ENCODE assay signal across 25 cellular contexts in the genomic region with DNA sequence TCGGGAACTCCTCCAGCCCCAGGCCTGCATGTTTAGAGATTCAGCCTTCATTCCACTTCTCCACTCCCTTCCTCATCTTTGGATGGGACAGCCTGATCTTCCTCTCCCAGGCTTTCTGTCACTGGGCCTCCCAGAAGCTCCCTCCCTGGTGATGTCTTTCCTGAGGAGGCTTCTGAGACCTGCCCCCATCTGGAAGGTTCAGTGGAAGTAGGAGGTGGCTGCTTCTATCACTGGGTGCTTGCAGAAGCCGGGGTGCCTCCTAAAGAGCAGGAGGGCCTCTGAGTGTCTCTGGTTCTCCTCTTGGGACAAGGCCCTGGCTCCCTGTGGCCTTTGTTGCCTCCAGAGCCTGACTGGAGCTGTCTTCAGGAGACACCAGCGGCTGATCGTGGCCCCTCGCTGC.
"Had no signal": no experiment of that assay in that cellular context is flagged by ENCODE, and none has a peak within 500 bp of the region (broad histone marks: within the 10 kb centered on the region; RNA-seq: fewer than 3 reads in every experiment).

No MANE protein-coding gene starts in this region.

- H3K36me3 ChIP-seq: neutrophil, ovary, right lobe of liver, sigmoid colon, stomach, tibial artery, transverse colon, upper lobe of right lung, uterus had no signal

- H3K27ac ChIP-seq: neutrophil, ovary, parathyroid adenoma, psoas muscle, right lobe of liver, sigmoid colon, stomach, testis, tibial artery, transverse colon, upper lobe of right lung, uterus had no signal

- ATAC-seq: naive thymus-derived CD8-positive, alpha-beta T cell; natural killer cell treated with Interleukin-12 subunit alpha and Interleukin-12 subunit beta and Interleukin-15 and Interleukin-18, amount 100 ng/mL, for 72 hours; psoas muscle; right cardiac atrium; right lobe of liver; stimulated activated effector memory CD8-positive, alpha-beta T cell treated with anti-CD3 and anti-CD28 coated beads, Interleukin-12 subunit alpha, Interleukin-12 subunit beta, amount 100 ng/mL, for 72 hours; stimulated activated naive B cell treated with anti-CD40 and anti-IgM and Interleukin-4, amounts not matched to agents 10 μg/mL and 1 μg/mL and 100 μg/mL, for 72 hours; upper lobe of right lung had no signal

- H3K9ac ChIP-seq: parathyroid adenoma had no signal

- H2AFZ ChIP-seq: parathyroid adenoma had no signal

- H3K4me1 ChIP-seq: parathyroid adenoma, psoas muscle, right lobe of liver had no signal

- H3K9me3 ChIP-seq: neutrophil, ovary, psoas muscle, right lobe of liver, sigmoid colon, stomach, testis, tibial artery, transverse colon, upper lobe of right lung, uterus had no signal

- DNase-seq: naive B cell; naive thymus-derived CD8-positive, alpha-beta T cell; ovary; posterior cingulate gyrus; psoas muscle; right cardiac atrium; right lobe of liver; sigmoid colon; small intestine; stimulated activated CD4-positive, alpha-beta T cell treated with anti-CD3 and anti-CD28 coated beads, Interleukin-15, amount 100 ng/mL, for 24 hours; stimulated activated CD4-positive, alpha-beta T cell treated with anti-CD3 and anti-CD28 coated beads, Interleukin-2, amount 100 ng/mL, for 24 hours; stimulated activated CD4-positive, alpha-beta T cell treated with anti-CD3 and anti-CD28 coated beads, Interleukin-2, amount 100 ng/mL, for 48 hours; stimulated activated CD4-positive, alpha-beta T cell treated with anti-CD3 and anti-CD28 coated beads, Interleukin-4, amount 100 ng/mL, for 24 hours; stimulated activated naive B cell treated with anti-CD40 and anti-IgM and Interleukin-4, amounts not matched to agents 10 μg/mL and 1 μg/mL and 100 μg/mL, for 72 hours; stimulated activated naive CD4-positive, alpha-beta T cell treated with Interleukin-2 at 50 U/mL for 16 hours; stomach; testis; tibial artery; transverse colon; upper lobe of right lung; uterus had no signal

- H3K27me3 ChIP-seq: neutrophil, ovary, right lobe of liver, sigmoid colon, stomach, testis, tibial artery, transverse colon, upper lobe of right lung, uterus had no signal

- H3K4me3 ChIP-seq: ovary, psoas muscle, right lobe of liver, sigmoid colon, stomach, testis, tibial artery, transverse colon, upper lobe of right lung, uterus had no signal
